10 cellular contexts compared by ENCODE assay signal in genomic region chr2:9779572-9780264, GRCh38.
A peak's percentile ranks its signal among the peaks of the same experiment; 100 is the strongest.
DNase-seq lines count a peak whose midpoint lies in the region; ATAC-seq, FAIRE-seq and TF ChIP-seq lines count a peak whose summit lies in the region.
"Had no signal": no experiment of that assay in that cellular context is flagged by ENCODE, and none has a peak within 500 bp of the region (broad histone marks: within the 10 kb centered on the region; RNA-seq: fewer than 3 reads in every experiment).

No MANE protein-coding gene starts in this region.

- no peaks in the 10 kb centered on the region for H3K36me3 ChIP-seq in heart right ventricle
- H3K36me3 ChIP-seq: upper lobe of right lung had no signal

- 77 to 88% methylated on average over 14 of the region's 14 CpGs for WGBS in heart right ventricle, 2 donors

- intact Hi-C loops in left ventricle myocardium superior (cut with micrococcal nuclease) (no loop called here), heart right ventricle (cut with DNase I) (loop anchor here in 1 of 10 donors (10.0 kb wide), 1 partner anchor 225 kb away; the partner anchor contains the start of gene ADAM17), left colon (cut with DNase I, micrococcal nuclease) (no loop called here)

- no peaks in the 10 kb centered on the region for H3K27me3 ChIP-seq in heart right ventricle
- H3K27me3 ChIP-seq: upper lobe of right lung had no signal

- peak; percentile 17 for DNase-seq in left ventricle myocardium superior
- DNase-seq in heart right ventricle = no peak
- DNase-seq in T-helper 22 cell (ENCODE audit: low read depth) = peak; percentile 40
- DNase-seq in central memory CD4-positive, alpha-beta T cell = peak; percentile 58
- no peak for DNase-seq in left colon
- no peak for DNase-seq in HTR-8/SVneo (ENCODE audit: insufficient read length, low spot score)
- DNase-seq: mesendoderm, upper lobe of right lung had no signal

- H3K27ac ChIP-seq in heart right ventricle = no peak overlapping the region
- H3K27ac ChIP-seq: upper lobe of right lung had no signal

- H3K9me3 ChIP-seq in heart right ventricle = no peaks in the 10 kb centered on the region
- H3K9me3 ChIP-seq: upper lobe of right lung had no signal

- ATAC-seq in left ventricle myocardium superior (no peak), heart right ventricle (no peak), left colon (no peak), HG02610 (IDR thresholded peaks at IDR 0.05; ENCODE audit: unreplicated experiment) (no peak), GM21825 (IDR thresholded peaks at IDR 0.05; ENCODE audit: unreplicated experiment) (no peak)
- ATAC-seq: upper lobe of right lung had no signal

- no peak for TF ChIP-seq CTCF in heart right ventricle (IDR thresholded peaks at IDR 0.05)

- H3K4me3 ChIP-seq in heart right ventricle = no peak overlapping the region
- H3K4me3 ChIP-seq: upper lobe of right lung had no signal

- peaks cover 0 to 47% (median 0%) of the 10 kb centered on the region in 9 donors for H3K4me1 ChIP-seq in heart right ventricle
- H3K4me1 ChIP-seq: upper lobe of right lung had no signal

- FAIRE-seq in HTR-8/SVneo (lab: Jason Lieb, UNC) = no peak

Comparison
In these comparisons a context has a peak if more than half of its experiments do, and no peak if none do; other contexts are left out.
1. DNase-seq: peak in left ventricle myocardium superior (single experiment), T-helper 22 cell (single experiment) and central memory CD4-positive, alpha-beta T cell (single experiment); none in heart right ventricle (0 of 2), left colon (0 of 2) and HTR-8/SVneo (single experiment).